In genomic region chr12:46557539-46558373, GRCh38 we compare ENCODE assay signal across 13 cellular contexts.
DNase-seq lines count a peak whose midpoint lies in the region; ATAC-seq, FAIRE-seq and TF ChIP-seq lines count a peak whose summit lies in the region.
"Had no signal": no experiment of that assay in that cellular context is flagged by ENCODE, and none has a peak within 500 bp of the region (broad histone marks: within the 10 kb centered on the region; RNA-seq: fewer than 3 reads in every experiment).

No MANE protein-coding gene starts in this region.

- TF ChIP-seq CTCF in PC-3 (conservative IDR thresholded peaks at IDR 0.05; ENCODE audit: low read depth, low read length) (no peak), H1 (IDR thresholded peaks at IDR 0.05; ENCODE audit: control extremely low read depth in 1 of 3, insufficient read depth in 1 of 3, low read depth in 1 of 3, low read length in 3 of 3) (no peak), gastrocnemius medialis (IDR thresholded peaks at IDR 0.05 in 4 of 5, conservative IDR thresholded peaks at IDR 0.05 in 1 of 5) (no peak)

- ATAC-seq in PC-3 = no peak
- no peak for ATAC-seq in gastrocnemius medialis
- no peak for ATAC-seq in activated CD8-positive, alpha-beta memory T cell treated with anti-CD3 and anti-CD28 coated beads, Interleukin-2, amount 10 ng/mL, durations not matched to agents 7 days and 5 days
- ATAC-seq: upper lobe of right lung had no signal

- peaks cover 5% of the 10 kb centered on the region for H3K4me1 Mint-ChIP-seq in activated CD8-positive, alpha-beta memory T cell treated with anti-CD3 and anti-CD28 coated beads, Interleukin-2, amount 10 ng/mL, durations not matched to agents 7 days and 5 days

- no peaks in the 10 kb centered on the region for H3K9me3 ChIP-seq in GM23248 (ENCODE audit: low read depth)
- H3K9me3 ChIP-seq in PC-3 (ENCODE audit: low read length) = no peaks in the 10 kb centered on the region
- no peaks in the 10 kb centered on the region for H3K9me3 ChIP-seq in H1 (ENCODE audit: insufficient read depth in 2 of 2, low read depth in 1 of 2, low read length in 1 of 2)
- H3K9me3 ChIP-seq in gastrocnemius medialis = no peaks in the 10 kb centered on the region
- no peaks in the 10 kb centered on the region for H3K9me3 ChIP-seq in effector memory CD4-positive, alpha-beta T cell (ENCODE audit: control insufficient read depth, low read length)
- H3K9me3 ChIP-seq: upper lobe of right lung had no signal

- no peaks in the 10 kb centered on the region for H3K79me2 ChIP-seq in GM23248 (ENCODE audit: insufficient read depth)
- no peaks in the 10 kb centered on the region for H3K79me2 ChIP-seq in PC-3 (ENCODE audit: low read length)
- no peaks in the 10 kb centered on the region for H3K79me2 ChIP-seq in H1 (ENCODE audit: control insufficient read depth in 1 of 2, insufficient read depth in 2 of 2, low read length in 2 of 2)

- H3K23ac ChIP-seq in H1 (ENCODE audit: insufficient read length) = no peak overlapping the region

- no peak overlapping the region for H2BK15ac ChIP-seq in H1 (ENCODE audit: low read length)

- peaks cover 92% of the 10 kb centered on the region for H3K4me1 ChIP-seq in GM23248 (ENCODE audit: insufficient read depth)
- H3K4me1 ChIP-seq in PC-3 (ENCODE audit: insufficient read depth, low read length) = peaks cover 87% of the 10 kb centered on the region
- peaks cover 0 to 4% (median 3%) of the 10 kb centered on the region in 4 experiments; a peak in 3 of 7 replicates for H3K4me1 ChIP-seq in H1 (replicated peaks in 1 of 4; ENCODE audit: control insufficient read depth in 3 of 4, insufficient read depth in 4 of 4, low read length in 3 of 4)
- H3K4me1 ChIP-seq in gastrocnemius medialis = peaks cover 77 to 82% of the 10 kb centered on the region in 2 donors
- no peaks in the 10 kb centered on the region for H3K4me1 ChIP-seq in effector memory CD4-positive, alpha-beta T cell (ENCODE audit: control insufficient read depth, insufficient read depth, low read length, poor library complexity, severe bottlenecking)
- H3K4me1 ChIP-seq: upper lobe of right lung had no signal

- H3K27ac ChIP-seq in GM23248 (peak overlapping the region; percentile 94), PC-3 (ENCODE audit: low read length) (peak overlapping the region; percentile 96), H1 (ENCODE audit: low read depth, low read length) (no peak overlapping the region), gastrocnemius medialis (peak overlapping the region; percentile 68 to 90 (median 80))
- H3K27ac ChIP-seq in effector memory CD4-positive, alpha-beta T cell (ENCODE audit: insufficient read depth, low read length, poor library complexity, severe bottlenecking) = no peak overlapping the region
- H3K27ac ChIP-seq: upper lobe of right lung had no signal

- H3F3A ChIP-seq in GM23248 (ENCODE audit: insufficient read depth) (peaks cover 76% of the 10 kb centered on the region), PC-3 (ENCODE audit: low read length, unreplicated experiment) (peaks cover 18% of the 10 kb centered on the region)

- H2BK5ac ChIP-seq in H1 (ENCODE audit: low read depth, low read length) = no peak overlapping the region

- H4K8ac ChIP-seq in H1 (ENCODE audit: extremely low read depth, insufficient read depth, low read length) = no peak overlapping the region

- no peaks in the 10 kb centered on the region for H3K27me3 ChIP-seq in GM23248 (replicated peaks; ENCODE audit: insufficient read depth)
- no peaks in the 10 kb centered on the region for H3K27me3 ChIP-seq in PC-3 (ENCODE audit: low read length)
- no peaks in the 10 kb centered on the region for H3K27me3 ChIP-seq in H1 (replicated peaks in 1 of 4; ENCODE audit: control insufficient read depth in 3 of 4, extremely low read depth in 1 of 4, insufficient read depth in 3 of 4, low read length in 3 of 4)
- H3K27me3 ChIP-seq in gastrocnemius medialis = no peaks in the 10 kb centered on the region
- H3K27me3 ChIP-seq in effector memory CD4-positive, alpha-beta T cell (replicated peaks; ENCODE audit: control insufficient read depth, insufficient read depth, low read length, poor library complexity, severe bottlenecking) = no peaks in the 10 kb centered on the region
- H3K27me3 ChIP-seq: upper lobe of right lung had no signal

- no peak overlapping the region for H3K14ac ChIP-seq in H1 (ENCODE audit: insufficient read length)

- no peak for TF ChIP-seq RAD21 in H1 (IDR thresholded peaks at IDR 0.05 in 1 of 2, conservative IDR thresholded peaks at IDR 0.05 in 1 of 2; ENCODE audit: low read depth in 2 of 2, low read length in 2 of 2)

- no TSS peak for BruUV-seq in PC-3 (replicated peaks; lab: Mats Ljungman, UMichigan)

- no peaks in the 10 kb centered on the region for H3K36me3 ChIP-seq in GM23248 (ENCODE audit: low read depth)
- H3K36me3 ChIP-seq in PC-3 (ENCODE audit: low read depth, low read length) = no peaks in the 10 kb centered on the region
- H3K36me3 ChIP-seq in H1 (ENCODE audit: control insufficient read depth in 2 of 4, insufficient read depth in 4 of 4, low read length in 3 of 4) = no peaks in the 10 kb centered on the region
- H3K36me3 ChIP-seq in gastrocnemius medialis = no peaks in the 10 kb centered on the region
- H3K36me3 ChIP-seq in effector memory CD4-positive, alpha-beta T cell (ENCODE audit: control insufficient read depth, insufficient read depth, low read length) = no peaks in the 10 kb centered on the region
- H3K36me3 ChIP-seq: upper lobe of right lung had no signal

- TF ChIP-seq EP300 in H1 (IDR thresholded peaks at IDR 0.05; ENCODE audit: borderline replicate concordance in 1 of 2, low read depth in 2 of 2, low read length in 2 of 2) = no peak

- peak overlapping the region; percentile 51 for H3K4me3 ChIP-seq in GM23248
- 0 out of 2 replicates have a peak overlapping the region, but pooled peaks have one; percentile 28 for H3K4me3 ChIP-seq in PC-3 (ENCODE audit: low read length)
- no peak overlapping the region for H3K4me3 ChIP-seq in H1 (ENCODE audit: extremely low read depth in 1 of 4, insufficient read depth in 2 of 4, low read depth in 3 of 4, low read length in 4 of 4)
- no peak overlapping the region for H3K4me3 ChIP-seq in gastrocnemius medialis
- no peak overlapping the region for H3K4me3 ChIP-seq in effector memory CD4-positive, alpha-beta T cell (ENCODE audit: insufficient read depth, low read depth, low read length, poor library complexity, severe bottlenecking)
- H3K4me3 ChIP-seq: upper lobe of right lung had no signal

- H3K27me3 Mint-ChIP-seq in activated CD8-positive, alpha-beta memory T cell treated with anti-CD3 and anti-CD28 coated beads, Interleukin-2, amount 10 ng/mL, durations not matched to agents 7 days and 5 days = no peaks in the 10 kb centered on the region
- H3K27me3 Mint-ChIP-seq: memory B cell had no signal

- peaks cover 15% of the 10 kb centered on the region for H3K36me3 Mint-ChIP-seq in activated CD8-positive, alpha-beta memory T cell treated with anti-CD3 and anti-CD28 coated beads, Interleukin-2, amount 10 ng/mL, durations not matched to agents 7 days and 5 days

- CTCF ChIA-PET in PC-3 (lab: Charles Lee) (no interaction called here), H1 (lab: Charles Lee; ENCODE audit: partially characterized antibody) (no interaction called here)
- CTCF ChIA-PET in activated CD8-positive, alpha-beta memory T cell treated with anti-CD3 and anti-CD28 coated beads, Interleukin-2, amount 10 ng/mL, durations not matched to agents 7 days and 5 days (lab: Charles Lee) = no interaction called here

- DNase-seq in GM23248 (peak; percentile 62), PC-3 (peak; percentile 59), H1 (ENCODE audit: low read depth in 1 of 2, low spot score in 2 of 2) (no peak), gastrocnemius medialis (no peak), DMS 273 treated with DMSO at 0.1 percent for 48 hours (lab: John Stamatoyannopoulos, UW) (no peak)
- no peak for DNase-seq in activated CD8-positive, alpha-beta memory T cell treated with anti-CD3 and anti-CD28 coated beads, Interleukin-2, amount 10 ng/mL, durations not matched to agents 7 days and 5 days
- no peak for DNase-seq in effector memory CD4-positive, alpha-beta T cell
- DNase-seq: DMS79; head of caudate nucleus; NCI-H1105; NK-92 treated with Interleukin-12 subunit alpha and Interleukin-12 subunit beta, amount 100 ng/mL, for 24 hours; upper lobe of right lung had no signal

- H2BK120ac ChIP-seq in H1 (replicated peaks; ENCODE audit: low read depth, low read length) = no peak overlapping the region

- in situ Hi-C loops in GM23248 (cut with MboI) = no loop called here
- in situ Hi-C loops in gastrocnemius medialis (cut with MboI; ENCODE audit: low sequenced_read_pairs in 4 of 4) = loop anchor here in 2 of 4 donors (10.0 to 25.0 kb wide), 2 partner anchors 170 to 173 kb away; no protein-coding TSS in a partner anchor

- H4K20me1 ChIP-seq in GM23248 (ENCODE audit: insufficient read depth) (no peaks in the 10 kb centered on the region), PC-3 (ENCODE audit: low read length) (no peaks in the 10 kb centered on the region), H1 (replicated peaks in 1 of 2; ENCODE audit: control insufficient read depth in 1 of 2, insufficient read depth in 2 of 2, low read length in 2 of 2) (no peaks in the 10 kb centered on the region)

- FAIRE-seq in H1 (lab: Jason Lieb, UNC) = no peak

- no peaks in the 10 kb centered on the region for H3K23me2 ChIP-seq in H1 (ENCODE audit: low read depth, low read length)

- POLR2A ChIA-PET in PC-3 (lab: Charles Lee; ENCODE audit: unreplicated experiment) = no interaction called here
- POLR2A ChIA-PET in H1 (lab: Charles Lee; ENCODE audit: partially characterized antibody) = no interaction called here

- H4K5ac ChIP-seq in H1 (ENCODE audit: insufficient read length, low read depth, low read length) = no peak overlapping the region

- H3K4me3 Mint-ChIP-seq in activated CD8-positive, alpha-beta memory T cell treated with anti-CD3 and anti-CD28 coated beads, Interleukin-2, amount 10 ng/mL, durations not matched to agents 7 days and 5 days = no peak overlapping the region
- H3K4me3 Mint-ChIP-seq: memory B cell had no signal

- H3K9me3 Mint-ChIP-seq in activated CD8-positive, alpha-beta memory T cell treated with anti-CD3 and anti-CD28 coated beads, Interleukin-2, amount 10 ng/mL, durations not matched to agents 7 days and 5 days (ENCODE audit: low read depth) = peaks cover 2% of the 10 kb centered on the region

- H3K4ac ChIP-seq in H1 (replicated peaks; ENCODE audit: insufficient read length, low read depth, low read length) = no peak overlapping the region

- TF ChIP-seq POLR2A in H1 (IDR thresholded peaks at IDR 0.05; ENCODE audit: control extremely low read depth in 1 of 2, low read depth in 2 of 2, low read length in 2 of 2) (no peak), gastrocnemius medialis (IDR thresholded peaks at IDR 0.05) (no peak)

- H3K18ac ChIP-seq in H1 (ENCODE audit: extremely low read depth, low read length) = no peak overlapping the region

- no peak overlapping the region for H2BK12ac ChIP-seq in H1 (ENCODE audit: low read depth, low read length)

- H3K27ac Mint-ChIP-seq in activated CD8-positive, alpha-beta memory T cell treated with anti-CD3 and anti-CD28 coated beads, Interleukin-2, amount 10 ng/mL, durations not matched to agents 7 days and 5 days = no peak overlapping the region
- H3K27ac Mint-ChIP-seq: memory B cell had no signal

- H2BK20ac ChIP-seq in H1 (ENCODE audit: low read length) = no peak overlapping the region

- no peaks in the 10 kb centered on the region for H3K79me1 ChIP-seq in H1 (ENCODE audit: low read depth, low read length)

- peak overlapping the region; percentile 35; the same call in 1 of the 2 replicates for H2AFZ ChIP-seq in GM23248
- 0 out of 2 replicates have a peak overlapping the region, but pooled peaks have one; percentile 5 for H2AFZ ChIP-seq in PC-3 (ENCODE audit: low read length)
- H2AFZ ChIP-seq in H1 (ENCODE audit: low read length) = no peak overlapping the region

- H4K91ac ChIP-seq in H1 (replicated peaks; ENCODE audit: insufficient read length, low read length) = no peak overlapping the region

- H3K9ac ChIP-seq in GM23248 = peak overlapping the region; percentile 71
- peak overlapping the region; percentile 81 for H3K9ac ChIP-seq in PC-3 (ENCODE audit: low read length)
- no peak overlapping the region for H3K9ac ChIP-seq in H1 (replicated peaks in 1 of 4; ENCODE audit: extremely low read depth in 1 of 4, low read depth in 3 of 4, low read length in 3 of 4)

- H3K9me2 ChIP-seq in GM23248 (ENCODE audit: insufficient read depth) (no peaks in the 10 kb centered on the region), PC-3 (replicated peaks; ENCODE audit: low read length) (no peaks in the 10 kb centered on the region)

- intact Hi-C loops in PC-3 (cut with micrococcal nuclease) = loop anchor here (2.0 to 10.0 kb wide), 8 partner anchors 63 to 465 kb away; partner anchors contain the start of gene SLC38A1
- intact Hi-C loops in gastrocnemius medialis (cut with DNase I; ENCODE audit: low total_unique reads) = loop anchor here (2.0 to 10.0 kb wide), 6 partner anchors 85 to 565 kb away; partner anchors contain the start of genes SCAF11 and SLC38A1

- peak overlapping the region; percentile 73 for H3K4me2 ChIP-seq in GM23248 (ENCODE audit: unreplicated experiment)
- H3K4me2 ChIP-seq in PC-3 (ENCODE audit: low read length) = peak overlapping the region; percentile 68
- no peak overlapping the region for H3K4me2 ChIP-seq in H1 (ENCODE audit: insufficient read depth in 1 of 2, low read depth in 2 of 2, low read length in 2 of 2)

- no peak overlapping the region for H3K56ac ChIP-seq in H1 (replicated peaks; ENCODE audit: insufficient read length, low read depth, low read length)

- 3% methylated on average over 5 of the region's 5 CpGs for WGBS in GM23248 (ENCODE audit: low coverage in 1 of 2, low lambda C conversion rate in 2 of 2, missing lambda C conversion rate in 2 of 2), 2 experiments
- 92% methylated on average over 5 of the region's 5 CpGs; no CpG with 5 or more reads in 1 of the 2 experiments for WGBS in H1 (ENCODE audit: extremely low coverage in 1 of 2, insufficient coverage in 1 of 2, insufficient read length in 1 of 2, insufficient replicate concordance in 2 of 2, low coverage in 1 of 2, low lambda C conversion rate in 2 of 2, missing lambda C conversion rate in 1 of 2), 2 experiments

- H2AK5ac ChIP-seq in H1 (ENCODE audit: low read depth, low read length) = no peak overlapping the region

Comparison
In these comparisons a context has a peak if more than half of its experiments do, and no peak if none do; other contexts are left out.
1. DNase-seq: peak in GM23248 (single experiment) and PC-3 (single experiment); none in H1 (0 of 2), gastrocnemius medialis (0 of 2), DMS 273 treated with DMSO at 0.1 percent for 48 hours (single experiment), activated CD8-positive, alpha-beta memory T cell treated with anti-CD3 and anti-CD28 coated beads, Interleukin-2, amount 10 ng/mL, durations not matched to agents 7 days and 5 days (single experiment) and effector memory CD4-positive, alpha-beta T cell (0 of 3).
2. H3K27ac ChIP-seq: peak in GM23248 (single experiment), PC-3 (single experiment) and gastrocnemius medialis (4 of 4); none in H1 (single experiment) and effector memory CD4-positive, alpha-beta T cell (single experiment).
3. H3K4me2 ChIP-seq: peak in GM23248 (single experiment) and PC-3 (single experiment); none in H1 (0 of 2).
4. H3K4me3 ChIP-seq: peak in GM23248 (single experiment) and PC-3 (single experiment); none in H1 (0 of 4), gastrocnemius medialis (0 of 4) and effector memory CD4-positive, alpha-beta T cell (single experiment).
5. H3K9ac ChIP-seq: peak in GM23248 (single experiment) and PC-3 (single experiment); none in H1 (0 of 4).